ENCODE assay signal across 22 cellular contexts in the genomic region with DNA sequence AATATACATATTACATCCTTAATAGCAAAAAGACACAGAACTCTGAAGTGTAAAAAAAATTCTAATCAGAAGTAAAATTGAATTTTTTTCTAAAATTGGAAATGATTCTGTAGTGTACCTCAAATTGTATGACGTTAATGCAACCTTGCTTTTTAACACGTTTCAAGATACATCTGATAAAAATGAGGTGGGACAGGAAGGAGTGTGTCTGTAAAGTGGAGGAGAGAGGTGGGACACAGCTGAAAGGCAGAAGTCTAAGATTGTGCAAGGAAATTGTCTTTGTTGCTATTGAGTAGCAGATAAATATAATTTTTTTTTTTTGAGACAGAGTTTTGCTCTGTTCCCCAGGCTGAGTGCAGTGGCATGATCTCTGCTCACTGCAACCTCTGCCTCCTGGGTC.
"Had no signal": no experiment of that assay in that cellular context is flagged by ENCODE, and none has a peak within 500 bp of the region (broad histone marks: within the 10 kb centered on the region; RNA-seq: fewer than 3 reads in every experiment).

No MANE protein-coding gene starts in this region.

- H3K9me3 ChIP-seq: SK-N-SH had no signal

- H3K4me3 Mint-ChIP-seq: T-cell had no signal

- H3K27me3 Mint-ChIP-seq: T-cell had no signal

- H3K9me3 Mint-ChIP-seq: T-cell had no signal

- H3K27ac Mint-ChIP-seq: T-cell had no signal

- H3K27ac ChIP-seq: KMS-11, RWPE1 had no signal

- ATAC-seq: HepG2, Panc1, PC-3 had no signal

- DNase-seq: IMR-90; Kasumi-1; MM.1S; NCI-H1092 treated with DMSO at 0.1 percent for 48 hours; NCI-H1436; NCI-H187 treated with DMSO at 0.1 percent for 48 hours; NCI-H2029 treated with DMSO at 0.1 percent for 48 hours; NCI-H2171 treated with DMSO at 0.1 percent for 48 hours; NCI-H2227 treated with DMSO at 0.1 percent for 48 hours; NCI-H524; NCI-H526 treated with DMSO at 0.1 percent for 48 hours; NCI-H748 treated with DMSO at 0.1 percent for 48 hours; NK-92 treated with Interleukin-12 subunit alpha and Interleukin-12 subunit beta, amount 100 ng/mL, for 24 hours; PC-3; SHP77; SK-N-SH; SW 1271; T-cell had no signal

- H3K36me3 Mint-ChIP-seq: T-cell had no signal
